In the genomic region with DNA sequence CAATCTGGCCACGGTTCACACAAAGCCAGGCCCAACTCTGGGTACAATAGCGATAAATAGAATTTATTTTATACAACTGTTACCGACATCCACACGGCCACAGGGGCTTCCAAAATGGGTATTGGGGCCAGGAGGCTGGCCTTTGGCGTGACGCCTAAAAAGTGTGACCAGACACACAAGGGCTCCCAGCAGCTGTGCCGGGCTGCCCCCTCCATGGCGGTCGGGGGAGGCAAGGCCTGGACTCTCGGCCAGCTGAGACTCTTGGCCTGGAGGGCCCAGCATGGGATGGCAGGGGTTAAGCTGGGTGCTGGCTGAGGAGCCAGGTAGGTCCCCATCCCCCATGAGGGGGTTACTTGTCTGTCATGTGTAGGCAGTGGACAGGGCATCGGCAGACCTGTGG, we compare ENCODE assay signal across 8 cellular contexts.
"Had no signal": no experiment of that assay in that cellular context is flagged by ENCODE, and none has a peak within 500 bp of the region (broad histone marks: within the 10 kb centered on the region; RNA-seq: fewer than 3 reads in every experiment).

No MANE protein-coding gene starts in this region.

- H3K9me3 ChIP-seq: adrenal gland, body of pancreas, breast epithelium had no signal

- H3K4me3 ChIP-seq: adrenal gland, body of pancreas, breast epithelium had no signal

- H3K27me3 ChIP-seq: adrenal gland, body of pancreas, breast epithelium had no signal

- DNase-seq: activated B cell treated with CpG ODN at 0.5 μM for 24 hours; central memory CD4-positive, alpha-beta T cell had no signal

- H3K27ac ChIP-seq: adrenal gland, body of pancreas, brain microvascular endothelial cell, breast epithelium, VCaP had no signal

- ATAC-seq: activated T-cell treated with anti-CD3 and anti-CD28 coated beads, Interleukin-2, amount 50 U/mL, for 4 hours; body of pancreas had no signal

- H3K36me3 ChIP-seq: adrenal gland, brain microvascular endothelial cell, breast epithelium had no signal

- H3K4me1 ChIP-seq: breast epithelium had no signal
